Comparison of ENCODE assay signal across 8 cellular contexts in the genomic region with DNA sequence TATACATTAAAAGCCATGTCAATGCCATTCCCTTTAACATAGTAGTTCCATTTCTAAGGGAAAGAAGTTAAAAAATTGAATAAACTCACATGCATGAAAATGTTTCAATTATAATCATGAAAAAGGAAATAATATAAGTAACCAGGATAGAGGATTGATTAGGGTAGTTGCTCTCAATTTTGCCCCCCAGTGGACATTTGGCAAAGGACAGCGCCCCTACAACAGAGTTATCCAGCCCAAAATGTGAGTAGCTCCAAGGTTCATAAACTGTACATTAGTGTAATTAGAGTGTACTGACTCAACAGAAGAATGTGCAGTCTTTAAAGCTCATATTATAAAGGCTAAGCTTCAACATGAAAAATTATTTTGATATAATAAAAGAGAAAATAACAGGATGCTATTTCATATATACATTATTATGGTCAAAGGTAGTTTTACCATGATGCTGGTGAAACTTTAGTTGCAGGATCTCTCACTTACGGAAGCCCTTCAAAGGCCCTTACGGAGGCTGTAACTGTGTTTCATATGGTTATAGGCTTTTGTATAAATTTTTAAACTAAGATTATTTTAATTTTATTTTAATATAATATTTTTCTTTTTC.
DNase-seq lines count a peak whose midpoint lies in the region; ATAC-seq and TF ChIP-seq lines count a peak whose summit lies in the region.

No MANE protein-coding gene starts in this region.

- H3K9me3 ChIP-seq in Caco-2, result no peaks in the 10 kb centered on the region
- no peaks in the 10 kb centered on the region for H3K9me3 ChIP-seq in RWPE2 (ENCODE audit: severe bottlenecking)
- no peaks in the 10 kb centered on the region for H3K9me3 ChIP-seq in effector memory CD4-positive, alpha-beta T cell (ENCODE audit: control insufficient read depth, low read length)

- H3K36me3 ChIP-seq in Caco-2 (ENCODE audit: control insufficient read depth, insufficient read depth, low read length) (no peaks in the 10 kb centered on the region), RWPE2 (ENCODE audit: low read depth) (no peaks in the 10 kb centered on the region)
- H3K36me3 ChIP-seq in effector memory CD4-positive, alpha-beta T cell (ENCODE audit: control insufficient read depth, insufficient read depth, low read length), result no peaks in the 10 kb centered on the region

- CTCF ChIA-PET in Caco-2 (lab: Charles Lee), result interaction anchor here (0.6 to 1.3 kb wide), 3 partner anchors 185 to 1178 kb away, joined by 3 read pairs; no protein-coding TSS in a partner anchor

- peak; percentile 75 to 77 for TF ChIP-seq CTCF in Caco-2 (IDR thresholded peaks at IDR 0.05; ENCODE audit: insufficient read depth in 1 of 2, low read depth in 1 of 2, low read length in 1 of 2, severe bottlenecking in 1 of 2, unreplicated experiment in 1 of 2)
- peak; percentile 70 for TF ChIP-seq CTCF in RWPE2 (IDR thresholded peaks at IDR 0.05; ENCODE audit: poor library complexity, severe bottlenecking)

- BruUV-seq in Caco-2 (replicated peaks; lab: Mats Ljungman, UMichigan), result no TSS peak

- H3K27me3 ChIP-seq in Caco-2 (replicated peaks; ENCODE audit: control insufficient read depth, insufficient read depth, low read length) (no peaks in the 10 kb centered on the region), RWPE2 (ENCODE audit: insufficient read depth, poor library complexity, severe bottlenecking) (peaks cover 4% of the 10 kb centered on the region)
- no peaks in the 10 kb centered on the region for H3K27me3 ChIP-seq in effector memory CD4-positive, alpha-beta T cell (replicated peaks; ENCODE audit: control insufficient read depth, insufficient read depth, low read length, poor library complexity, severe bottlenecking)

- no peak overlapping the region for H3K27ac ChIP-seq in RWPE2 (ENCODE audit: poor library complexity, severe bottlenecking)
- H3K27ac ChIP-seq in effector memory CD4-positive, alpha-beta T cell (ENCODE audit: insufficient read depth, low read length, poor library complexity, severe bottlenecking), result no peak overlapping the region

- H3K27ac Mint-ChIP-seq in Caco-2 (ENCODE audit: unreplicated experiment), result no peak overlapping the region

- no peaks in the 10 kb centered on the region for H3K36me3 Mint-ChIP-seq in Caco-2 (ENCODE audit: insufficient read depth, unreplicated experiment)

- intact Hi-C loops in Caco-2 (cut with micrococcal nuclease; ENCODE audit: unreplicated experiment), result loop anchor here (1.0 kb wide), 4 partner anchors 48 to 491 kb away; partner anchors contain the start of gene PLCB1

- ATAC-seq in GM21723 (IDR thresholded peaks at IDR 0.05; ENCODE audit: unreplicated experiment), result peak; percentile 56
- peak; percentile 57; the same call in 2 of the 3 replicates for ATAC-seq in RWPE2 (ENCODE audit: low read depth)
- ATAC-seq in HG03196 (IDR thresholded peaks at IDR 0.05; ENCODE audit: unreplicated experiment), result no peak
- ATAC-seq in GM18502 (IDR thresholded peaks at IDR 0.05; ENCODE audit: poor library complexity, unreplicated experiment), result no peak

- no peak overlapping the region for H3K4me3 ChIP-seq in Caco-2 (ENCODE audit: low read depth, low read length)
- H3K4me3 ChIP-seq in RWPE2 (ENCODE audit: severe bottlenecking), result no peak overlapping the region
- H3K4me3 ChIP-seq in effector memory CD4-positive, alpha-beta T cell (ENCODE audit: insufficient read depth, low read depth, low read length, poor library complexity, severe bottlenecking), result no peak overlapping the region

- no peaks in the 10 kb centered on the region for H3K9me3 Mint-ChIP-seq in Caco-2 (ENCODE audit: unreplicated experiment)

- no peak overlapping the region for H3K4me3 Mint-ChIP-seq in Caco-2 (ENCODE audit: unreplicated experiment)

- no peaks in the 10 kb centered on the region for H3K4me1 Mint-ChIP-seq in Caco-2 (ENCODE audit: low read depth, unreplicated experiment)

- H3K4me1 ChIP-seq in Caco-2 (no peaks in the 10 kb centered on the region), RWPE2 (ENCODE audit: insufficient read depth, poor library complexity, severe bottlenecking) (no peaks in the 10 kb centered on the region)
- no peaks in the 10 kb centered on the region for H3K4me1 ChIP-seq in effector memory CD4-positive, alpha-beta T cell (ENCODE audit: control insufficient read depth, insufficient read depth, low read length, poor library complexity, severe bottlenecking)

- DNase-seq in Caco-2 (peak in 1 of 2 experiments; percentile 55), RWPE2 (ENCODE audit: low spot score) (no peak), iPS-NIHi11 (ENCODE audit: low spot score) (peak; percentile 25), NCI-H1436 treated with DMSO at 0.1 percent for 48 hours (lab: John Stamatoyannopoulos, UW) (no peak)
- no peak for DNase-seq in effector memory CD4-positive, alpha-beta T cell

- POLR2A ChIA-PET in Caco-2 (lab: Charles Lee), result interaction anchor here (0.6 kb wide), 1 partner anchor 404 kb away, joined by 6 read pairs; no protein-coding TSS in a partner anchor

- H3K27me3 Mint-ChIP-seq in Caco-2 (ENCODE audit: insufficient read depth, unreplicated experiment), result no peaks in the 10 kb centered on the region

Comparison
In these comparisons a context has a peak if more than half of its experiments do, and no peak if none do; other contexts are left out.
1. ATAC-seq: peak in GM21723 (single experiment) and RWPE2 (single experiment); none in HG03196 (single experiment) and GM18502 (single experiment).